14 cellular contexts compared by ENCODE assay signal in the genomic region with DNA sequence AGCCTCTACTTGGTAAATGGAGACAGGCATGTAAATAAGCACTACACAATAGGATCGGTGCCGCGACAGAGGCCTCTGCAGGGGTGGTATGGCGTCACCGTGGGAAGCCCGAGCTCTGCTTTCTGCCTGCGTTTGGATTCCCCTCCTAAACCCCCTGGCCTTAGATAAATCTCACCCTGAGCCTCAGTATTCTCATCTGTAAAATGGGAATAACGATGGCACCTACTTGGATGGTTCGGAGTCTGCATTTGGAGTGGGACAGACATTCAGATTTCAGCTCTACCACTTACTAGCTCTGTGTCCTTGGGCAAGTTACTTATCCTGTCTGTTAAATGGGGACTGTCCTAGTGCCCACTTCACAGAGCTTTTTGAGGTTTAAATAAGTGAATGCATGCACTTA. TPM values are rescaled to one million over a fixed set of nuclear protein-coding genes. Genes with fewer than 3 reads are reported as not detected.
DNase-seq lines count a peak whose midpoint lies in the region; FAIRE-seq and TF ChIP-seq lines count a peak whose summit lies in the region.
"Had no signal": no experiment of that assay in that cellular context is flagged by ENCODE, and none has a peak within 500 bp of the region (broad histone marks: within the 10 kb centered on the region; RNA-seq: fewer than 3 reads in every experiment).

No MANE protein-coding gene starts in this region.

- H3K27ac ChIP-seq in astrocyte (ENCODE audit: low read depth, low read length) (peak overlapping the region; percentile 65), sigmoid colon (peak overlapping the region; percentile 22 to 62 (median 42))
- H3K27ac ChIP-seq: epithelial cell of prostate, spleen had no signal

- peak; percentile 49 for DNase-seq in H7
- no peak for DNase-seq in astrocyte (ENCODE audit: low read depth)
- peak; percentile 63 for DNase-seq in islet precursor cell
- no peak for DNase-seq in sigmoid colon
- DNase-seq in activated naive CD8-positive, alpha-beta T cell treated with anti-CD3 and anti-CD28 coated beads for 36 hours, result no peak
- DNase-seq in NCI-H524 (lab: John Stamatoyannopoulos, UW), result no peak
- DNase-seq in activated naive CD4-positive, alpha-beta T cell (lab: John Stamatoyannopoulos, UW), result no peak
- DNase-seq in cerebellum (ENCODE audit: low spot score), result no peak
- DNase-seq: activated naive CD4-positive, alpha-beta T cell treated with anti-CD3 and anti-CD28 coated beads, Interleukin-2, amount 10 ng/mL, durations not matched to agents 7 days and 5 days; DMS79; spleen had no signal

- H3K27ac Mint-ChIP-seq in astrocyte (ENCODE audit: unreplicated experiment), result no peak overlapping the region
- no peak overlapping the region for H3K27ac Mint-ChIP-seq in activated naive CD8-positive, alpha-beta T cell treated with anti-CD3 and anti-CD28 coated beads for 36 hours
- H3K27ac Mint-ChIP-seq: activated naive CD4-positive, alpha-beta T cell treated with anti-CD3 and anti-CD28 coated beads, Interleukin-2, amount 10 ng/mL, durations not matched to agents 7 days and 5 days; B cell; natural killer cell treated with Interleukin-12 subunit alpha and Interleukin-12 subunit beta and Interleukin-15 and Interleukin-18, amount 100 ng/mL, for 72 hours had no signal

- peaks cover 11% of the 10 kb centered on the region for H3K4me1 Mint-ChIP-seq in astrocyte (ENCODE audit: low read depth, unreplicated experiment)
- H3K4me1 Mint-ChIP-seq in activated naive CD8-positive, alpha-beta T cell treated with anti-CD3 and anti-CD28 coated beads for 36 hours, result no peaks in the 10 kb centered on the region
- H3K4me1 Mint-ChIP-seq: activated naive CD4-positive, alpha-beta T cell treated with anti-CD3 and anti-CD28 coated beads, Interleukin-2, amount 10 ng/mL, durations not matched to agents 7 days and 5 days; B cell had no signal

- no peaks in the 10 kb centered on the region for H3K36me3 Mint-ChIP-seq in astrocyte (ENCODE audit: low read depth, unreplicated experiment)
- H3K36me3 Mint-ChIP-seq in activated naive CD8-positive, alpha-beta T cell treated with anti-CD3 and anti-CD28 coated beads for 36 hours, result no peaks in the 10 kb centered on the region
- H3K36me3 Mint-ChIP-seq: activated naive CD4-positive, alpha-beta T cell treated with anti-CD3 and anti-CD28 coated beads, Interleukin-2, amount 10 ng/mL, durations not matched to agents 7 days and 5 days; natural killer cell treated with Interleukin-12 subunit alpha and Interleukin-12 subunit beta and Interleukin-15 and Interleukin-18, amount 100 ng/mL, for 72 hours had no signal

- H3K9ac ChIP-seq in astrocyte (ENCODE audit: low read length), result peak overlapping the region; percentile 42

- no peak overlapping the region for H3K4me3 Mint-ChIP-seq in astrocyte (ENCODE audit: unreplicated experiment)
- no peak overlapping the region for H3K4me3 Mint-ChIP-seq in activated naive CD8-positive, alpha-beta T cell treated with anti-CD3 and anti-CD28 coated beads for 36 hours
- H3K4me3 Mint-ChIP-seq: activated naive CD4-positive, alpha-beta T cell treated with anti-CD3 and anti-CD28 coated beads, Interleukin-2, amount 10 ng/mL, durations not matched to agents 7 days and 5 days; B cell; natural killer cell treated with Interleukin-12 subunit alpha and Interleukin-12 subunit beta and Interleukin-15 and Interleukin-18, amount 100 ng/mL, for 72 hours had no signal

- peak overlapping the region; percentile 76 for H3K4me2 ChIP-seq in astrocyte (ENCODE audit: low read length)

- H3K4me1 ChIP-seq in astrocyte (ENCODE audit: insufficient read depth, low read length), result peaks cover 12% of the 10 kb centered on the region
- peaks cover 0 to 17% (median 14%) of the 10 kb centered on the region in 4 donors for H3K4me1 ChIP-seq in sigmoid colon
- H3K4me1 ChIP-seq: spleen had no signal

- WGBS in sigmoid colon, 2 donors, result 72 to 82% methylated on average over 9 of the region's 9 CpGs

- H3K9me3 ChIP-seq in astrocyte (ENCODE audit: insufficient read depth, low read depth, low read length) (no peaks in the 10 kb centered on the region), sigmoid colon (no peaks in the 10 kb centered on the region)
- H3K9me3 ChIP-seq: spleen had no signal

- H3K27me3 ChIP-seq in H7 (ENCODE audit: control insufficient read depth, insufficient read depth, low read length), result no peaks in the 10 kb centered on the region
- no peaks in the 10 kb centered on the region for H3K27me3 ChIP-seq in astrocyte (ENCODE audit: insufficient read depth, low read length)
- no peaks in the 10 kb centered on the region for H3K27me3 ChIP-seq in sigmoid colon

- H3K4me3 ChIP-seq in H7 (ENCODE audit: insufficient read depth, low read depth, low read length) (no peak overlapping the region), astrocyte (ENCODE audit: insufficient read depth, low read depth, low read length) (no peak overlapping the region), sigmoid colon (no peak overlapping the region)
- H3K4me3 ChIP-seq: spleen had no signal

- intact Hi-C loops in sigmoid colon (cut with DNase I), result no loop called here

- H2AFZ ChIP-seq in astrocyte (ENCODE audit: low read depth, low read length), result peak overlapping the region; percentile 69

- TF ChIP-seq POLR2A in sigmoid colon (IDR thresholded peaks at IDR 0.05), result no peak

- H3K36me3 ChIP-seq in H7 (replicated peaks; ENCODE audit: control insufficient read depth, insufficient read depth, low read length) (no peaks in the 10 kb centered on the region), astrocyte (ENCODE audit: insufficient read depth, low read length) (no peaks in the 10 kb centered on the region), sigmoid colon (no peaks in the 10 kb centered on the region)
- H3K36me3 ChIP-seq: spleen had no signal

- no peaks in the 10 kb centered on the region for H4K20me1 ChIP-seq in astrocyte (ENCODE audit: insufficient read depth, low read length)

- FAIRE-seq in astrocyte (lab: Jason Lieb, UNC), result no peak

- TF ChIP-seq CTCF in astrocyte (IDR thresholded peaks at IDR 0.05; ENCODE audit: insufficient read depth, low read depth, low read length) (no peak), sigmoid colon (IDR thresholded peaks at IDR 0.05) (no peak)

- H3K27me3 Mint-ChIP-seq in astrocyte (ENCODE audit: low read depth, unreplicated experiment), result no peaks in the 10 kb centered on the region
- H3K27me3 Mint-ChIP-seq in activated naive CD8-positive, alpha-beta T cell treated with anti-CD3 and anti-CD28 coated beads for 36 hours, result peaks cover 9% of the 10 kb centered on the region

- TF ChIP-seq EP300 in sigmoid colon (IDR thresholded peaks at IDR 0.05), result no peak

- H3K79me2 ChIP-seq in astrocyte (ENCODE audit: insufficient read depth, low read length), result no peaks in the 10 kb centered on the region

- peaks cover 4% of the 10 kb centered on the region for H3K9me3 Mint-ChIP-seq in astrocyte (ENCODE audit: unreplicated experiment)
- H3K9me3 Mint-ChIP-seq in activated naive CD8-positive, alpha-beta T cell treated with anti-CD3 and anti-CD28 coated beads for 36 hours, result no peaks in the 10 kb centered on the region
- H3K9me3 Mint-ChIP-seq: activated naive CD4-positive, alpha-beta T cell treated with anti-CD3 and anti-CD28 coated beads, Interleukin-2, amount 10 ng/mL, durations not matched to agents 7 days and 5 days; natural killer cell treated with Interleukin-12 subunit alpha and Interleukin-12 subunit beta and Interleukin-15 and Interleukin-18, amount 100 ng/mL, for 72 hours had no signal

RNA-seq across cellular contexts. Expression of gene TNRC6A, which starts 42.8 kb away (rescaled TPM):
- 37.3 and 41.7 TPM in 2 replicates for total RNA-seq in H7 (2014; rRNA removed; shearing (Covaris generic))
- total RNA-seq in astrocyte (48.6 and 51.1 TPM in 2 replicates), sigmoid colon (100 to 1,000 TPM in 1 of 4 donors, 10 to 100 TPM in 3; 42.8 to 129 (median 64.9) TPM), cerebellum (119 TPM)
- polyA plus RNA-seq in sigmoid colon, result 10 to 100 TPM in 1 of 3 donors, 1 to 10 TPM in 2; 4.6 to 18.9 (median 5.4) TPM
- 10 to 100 TPM; 30.3 to 33.9 TPM for total RNA-seq in activated naive CD8-positive, alpha-beta T cell treated with anti-CD3 and anti-CD28 coated beads for 36 hours

Comparison
In these comparisons a context has a peak if more than half of its experiments do, and no peak if none do; other contexts are left out.
1. DNase-seq: peak in H7 (single experiment) and islet precursor cell (single experiment); none in astrocyte (single experiment), sigmoid colon (single experiment), activated naive CD8-positive, alpha-beta T cell treated with anti-CD3 and anti-CD28 coated beads for 36 hours (single experiment), NCI-H524 (0 of 2), activated naive CD4-positive, alpha-beta T cell (0 of 4) and cerebellum (single experiment).